ENCODE assay signal across 20 cellular contexts in genomic region chr4:129378346-129378745, GRCh38.
"Had no signal": no experiment of that assay in that cellular context is flagged by ENCODE, and none has a peak within 500 bp of the region (broad histone marks: within the 10 kb centered on the region; RNA-seq: fewer than 3 reads in every experiment).

No MANE protein-coding gene starts in this region.

- H3K27ac ChIP-seq: breast epithelium, dorsolateral prefrontal cortex, transverse colon, uterus had no signal

- H3K9me3 ChIP-seq: breast epithelium, transverse colon, uterus had no signal

- H3K36me3 ChIP-seq: breast epithelium, transverse colon, uterus had no signal

- H3K4me3 ChIP-seq: breast epithelium, dorsolateral prefrontal cortex, transverse colon, uterus had no signal

- DNase-seq: activated CD4-positive, alpha-beta memory T cell treated with anti-CD3 and anti-CD28 coated beads for 36 hours; activated CD4-positive, alpha-beta T cell treated with anti-CD3 and anti-CD28 coated beads for 4 hours; activated CD4-positive, CD25-positive, alpha-beta regulatory T cell; activated naive CD4-positive, alpha-beta T cell treated with anti-CD3 and anti-CD28 coated beads for 36 hours; activated naive CD8-positive, alpha-beta T cell treated with anti-CD3 and anti-CD28 coated beads, Interleukin-2, amount 10 ng/mL, durations not matched to agents 7 days and 5 days; activated T-cell treated with anti-CD3 and anti-CD28 coated beads, Interleukin-2, amount 50 U/mL, for 48 hours; amniotic stem cell; dorsolateral prefrontal cortex; effector memory CD8-positive, alpha-beta T cell; foreskin melanocyte; midbrain; natural killer cell; stimulated activated CD4-positive, alpha-beta T cell treated with anti-CD3 and anti-CD28 coated beads, Interleukin-2, amount 100 ng/mL, for 48 hours; stimulated activated CD8-positive, alpha-beta memory T cell treated with anti-CD3 and anti-CD28 coated beads, Interleukin-4, amount 100 ng/mL, for 48 hours; stimulated activated naive B cell treated with anti-CD40 and anti-IgM and Interleukin-4, amounts not matched to agents 10 μg/mL and 1 μg/mL and 100 μg/mL, for 72 hours; transverse colon; uterus had no signal

- H3K27me3 ChIP-seq: breast epithelium, dorsolateral prefrontal cortex, transverse colon, uterus had no signal

- ATAC-seq: effector memory CD8-positive, alpha-beta T cell; esophagus mucosa; left lobe of liver; natural killer cell; stimulated activated naive B cell treated with anti-CD40 and anti-IgM and Interleukin-4, amounts not matched to agents 10 μg/mL and 1 μg/mL and 100 μg/mL, for 72 hours had no signal

- H3K4me1 ChIP-seq: breast epithelium, transverse colon, uterus had no signal
